16 cellular contexts compared by ENCODE assay signal in genomic region chr5:10335711-10336470, GRCh38.
"Had no signal": no experiment of that assay in that cellular context is flagged by ENCODE, and none has a peak within 500 bp of the region (broad histone marks: within the 10 kb centered on the region; RNA-seq: fewer than 3 reads in every experiment).

No MANE protein-coding gene starts in this region.

- H3K36me3 Mint-ChIP-seq: activated naive CD4-positive, alpha-beta T cell treated with anti-CD3 and anti-CD28 coated beads, Interleukin-2, amount 10 ng/mL, durations not matched to agents 7 days and 5 days; natural killer cell; T-cell; type B pancreatic cell had no signal

- H3K4me3 ChIP-seq: gastroesophageal sphincter, hepatocyte, prostate gland had no signal

- H3K36me3 ChIP-seq: gastroesophageal sphincter, prostate gland had no signal

- H3K4me3 Mint-ChIP-seq: activated CD8-positive, alpha-beta T cell treated with anti-CD3 and anti-CD28 coated beads for 36 hours; activated naive CD4-positive, alpha-beta T cell treated with anti-CD3 and anti-CD28 coated beads, Interleukin-2, amount 10 ng/mL, durations not matched to agents 7 days and 5 days; central memory CD8-positive, alpha-beta T cell; effector memory CD8-positive, alpha-beta T cell had no signal

- DNase-seq: activated CD8-positive, alpha-beta T cell treated with anti-CD3 and anti-CD28 coated beads for 36 hours; activated naive CD4-positive, alpha-beta T cell treated with anti-CD3 and anti-CD28 coated beads, Interleukin-2, amount 10 ng/mL, durations not matched to agents 7 days and 5 days; activated T-cell treated with anti-CD3 and anti-CD28 coated beads for 4 hours; effector memory CD8-positive, alpha-beta T cell; natural killer cell; nucleus accumbens; stimulated activated CD4-positive, alpha-beta T cell treated with anti-CD3 and anti-CD28 coated beads, Interleukin-12 subunit alpha, Interleukin-12 subunit beta, amount 100 ng/mL, for 4 hours; stimulated activated naive CD4-positive, alpha-beta T cell; T-cell; T1000 had no signal

- H3K27ac Mint-ChIP-seq: activated CD8-positive, alpha-beta T cell treated with anti-CD3 and anti-CD28 coated beads for 36 hours; activated naive CD4-positive, alpha-beta T cell treated with anti-CD3 and anti-CD28 coated beads, Interleukin-2, amount 10 ng/mL, durations not matched to agents 7 days and 5 days; activated T-helper 2 cell treated with anti-CD3 and anti-CD28 coated beads, Interferon-gamma antibody, Interleukin-2, Interleukin-4, amounts not matched to agents 10 μg/mL and 5 μg/mL and 100 μg/mL, durations not matched to agents 14 hours and 24 hours and 36 hours; natural killer cell; type B pancreatic cell had no signal

- ATAC-seq: activated CD8-positive, alpha-beta T cell treated with anti-CD3 and anti-CD28 coated beads for 36 hours; effector memory CD8-positive, alpha-beta T cell; gastroesophageal sphincter; natural killer cell; T-cell had no signal

- H3K9me3 ChIP-seq: gastroesophageal sphincter, prostate gland had no signal

- H3K27me3 ChIP-seq: gastroesophageal sphincter had no signal

- H3K9me3 Mint-ChIP-seq: activated CD8-positive, alpha-beta T cell treated with anti-CD3 and anti-CD28 coated beads for 36 hours; activated naive CD4-positive, alpha-beta T cell treated with anti-CD3 and anti-CD28 coated beads, Interleukin-2, amount 10 ng/mL, durations not matched to agents 7 days and 5 days; activated T-helper 2 cell treated with anti-CD3 and anti-CD28 coated beads, Interferon-gamma antibody, Interleukin-2, Interleukin-4, amounts not matched to agents 10 μg/mL and 5 μg/mL and 100 μg/mL, durations not matched to agents 14 hours and 24 hours and 36 hours; central memory CD8-positive, alpha-beta T cell; effector memory CD8-positive, alpha-beta T cell; natural killer cell; T-cell; type B pancreatic cell had no signal

- H3K27ac ChIP-seq: gastroesophageal sphincter, hepatocyte, prostate gland had no signal
